1 cellular context compared by ENCODE assay signal in genomic region chr11:104124979-104125378, GRCh38.
TF ChIP-seq lines count a peak whose summit lies in the region.

No MANE protein-coding gene starts in this region.

TF ChIP-seq in GM12878, 131 proteins besides CTCF, POLR2A, EP300 and RAD21 (continued from another document):
- TF ChIP-seq, protein P1, sequence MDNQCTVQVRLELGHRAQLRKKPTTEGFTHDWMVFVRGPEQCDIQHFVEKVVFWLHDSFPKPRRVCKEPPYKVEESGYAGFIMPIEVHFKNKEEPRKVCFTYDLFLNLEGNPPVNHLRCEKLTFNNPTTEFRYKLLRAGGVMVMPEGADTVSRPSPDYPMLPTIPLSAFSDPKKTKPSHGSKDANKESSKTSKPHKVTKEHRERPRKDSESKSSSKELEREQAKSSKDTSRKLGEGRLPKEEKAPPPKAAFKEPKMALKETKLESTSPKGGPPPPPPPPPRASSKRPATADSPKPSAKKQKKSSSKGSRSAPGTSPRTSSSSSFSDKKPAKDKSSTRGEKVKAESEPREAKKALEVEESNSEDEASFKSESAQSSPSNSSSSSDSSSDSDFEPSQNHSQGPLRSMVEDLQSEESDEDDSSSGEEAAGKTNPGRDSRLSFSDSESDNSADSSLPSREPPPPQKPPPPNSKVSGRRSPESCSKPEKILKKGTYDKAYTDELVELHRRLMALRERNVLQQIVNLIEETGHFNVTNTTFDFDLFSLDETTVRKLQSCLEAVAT (IDR thresholded peaks at IDR 0.05) = no peak
- TF ChIP-seq, protein P2, sequence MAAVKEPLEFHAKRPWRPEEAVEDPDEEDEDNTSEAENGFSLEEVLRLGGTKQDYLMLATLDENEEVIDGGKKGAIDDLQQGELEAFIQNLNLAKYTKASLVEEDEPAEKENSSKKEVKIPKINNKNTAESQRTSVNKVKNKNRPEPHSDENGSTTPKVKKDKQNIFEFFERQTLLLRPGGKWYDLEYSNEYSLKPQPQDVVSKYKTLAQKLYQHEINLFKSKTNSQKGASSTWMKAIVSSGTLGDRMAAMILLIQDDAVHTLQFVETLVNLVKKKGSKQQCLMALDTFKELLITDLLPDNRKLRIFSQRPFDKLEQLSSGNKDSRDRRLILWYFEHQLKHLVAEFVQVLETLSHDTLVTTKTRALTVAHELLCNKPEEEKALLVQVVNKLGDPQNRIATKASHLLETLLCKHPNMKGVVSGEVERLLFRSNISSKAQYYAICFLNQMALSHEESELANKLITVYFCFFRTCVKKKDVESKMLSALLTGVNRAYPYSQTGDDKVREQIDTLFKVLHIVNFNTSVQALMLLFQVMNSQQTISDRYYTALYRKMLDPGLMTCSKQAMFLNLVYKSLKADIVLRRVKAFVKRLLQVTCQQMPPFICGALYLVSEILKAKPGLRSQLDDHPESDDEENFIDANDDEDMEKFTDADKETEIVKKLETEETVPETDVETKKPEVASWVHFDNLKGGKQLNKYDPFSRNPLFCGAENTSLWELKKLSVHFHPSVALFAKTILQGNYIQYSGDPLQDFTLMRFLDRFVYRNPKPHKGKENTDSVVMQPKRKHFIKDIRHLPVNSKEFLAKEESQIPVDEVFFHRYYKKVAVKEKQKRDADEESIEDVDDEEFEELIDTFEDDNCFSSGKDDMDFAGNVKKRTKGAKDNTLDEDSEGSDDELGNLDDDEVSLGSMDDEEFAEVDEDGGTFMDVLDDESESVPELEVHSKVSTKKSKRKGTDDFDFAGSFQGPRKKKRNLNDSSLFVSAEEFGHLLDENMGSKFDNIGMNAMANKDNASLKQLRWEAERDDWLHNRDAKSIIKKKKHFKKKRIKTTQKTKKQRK (IDR thresholded peaks at IDR 0.05; ENCODE audit: low read depth, low read length) = no peak
- TF ChIP-seq TARDBP (IDR thresholded peaks at IDR 0.05; ENCODE audit: borderline replicate concordance) = no peak
- TF ChIP-seq RAD51 (IDR thresholded peaks at IDR 0.05) = no peak
- no peak for TF ChIP-seq ESRRA (IDR thresholded peaks at IDR 0.05; ENCODE audit: low read length)
